8 cellular contexts compared by ENCODE assay signal in the genomic region with DNA sequence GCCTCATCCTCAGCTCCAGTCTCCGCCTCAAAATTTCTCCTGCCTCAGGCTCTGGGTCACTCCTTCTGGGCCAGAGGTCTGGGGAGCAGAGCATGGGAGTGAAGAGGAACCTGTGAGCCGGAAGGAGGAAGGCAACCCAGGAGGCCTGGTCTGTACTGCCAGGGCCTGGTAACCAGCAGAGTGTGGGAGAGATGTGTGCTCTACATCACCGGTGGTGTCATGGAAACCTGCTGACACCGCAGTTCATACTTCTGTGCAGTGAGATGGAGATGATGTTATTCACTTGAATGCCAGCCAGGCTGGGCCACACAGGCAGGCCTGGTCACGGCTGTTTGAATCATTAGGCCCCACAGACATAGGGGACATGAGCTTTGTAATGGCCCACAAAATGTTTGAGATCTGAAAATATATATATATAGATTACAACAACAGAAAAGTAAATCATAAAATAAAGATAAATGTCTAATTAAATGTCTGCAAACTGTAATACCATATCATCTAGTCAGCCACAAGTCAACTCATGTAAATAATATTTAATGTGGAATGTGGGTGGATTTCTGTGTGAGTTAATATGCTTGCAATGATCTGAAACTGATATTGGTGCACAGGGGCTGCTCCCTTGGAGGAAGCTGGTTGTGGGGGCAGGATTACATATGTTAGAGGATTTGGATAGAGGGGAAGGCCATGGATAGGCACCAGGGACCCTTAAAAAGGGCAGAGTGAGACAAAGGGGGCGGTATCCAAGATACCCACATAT.
DNase-seq lines count a peak whose midpoint lies in the region; ATAC-seq and TF ChIP-seq lines count a peak whose summit lies in the region.

No MANE protein-coding gene starts in this region.

- no peak overlapping the region for H3K9ac ChIP-seq in SK-N-MC (ENCODE audit: insufficient read length)

- 61 to 85% (median 80%) methylated on average over 6 of the region's 6 CpGs for WGBS in stomach, 5 donors

- ATAC-seq in GM19324 (IDR thresholded peaks at IDR 0.05; ENCODE audit: low FRiP score, unreplicated experiment) = no peak
- no peak for ATAC-seq in HG03039 (IDR thresholded peaks at IDR 0.05; ENCODE audit: unreplicated experiment)

- no peak for TF ChIP-seq POLR2A in stomach (IDR thresholded peaks at IDR 0.05)

- peaks cover 0 to 23% (median 7%) of the 10 kb centered on the region in 4 donors for H3K4me1 ChIP-seq in stomach

- TF ChIP-seq CTCF in stomach (IDR thresholded peaks at IDR 0.05) = no peak

- no peaks in the 10 kb centered on the region for H3K27me3 ChIP-seq in stomach

- intact Hi-C loops in stomach (cut with DNase I; ENCODE audit: low total_unique reads) = no loop called here

- H3K27ac ChIP-seq in SK-N-MC (peak overlapping the region; percentile 28; the same call in 1 of the 2 replicates), stomach (peak overlapping the region in 3 of 5 donors; percentile 20 to 73 (median 42))

- no peak overlapping the region for H3K4me3 ChIP-seq in SK-N-MC
- H3K4me3 ChIP-seq in stomach = no peak overlapping the region

- H3K36me3 ChIP-seq in SK-N-MC (ENCODE audit: insufficient read depth, low read length) = no peaks in the 10 kb centered on the region
- H3K36me3 ChIP-seq in stomach = no peaks in the 10 kb centered on the region

- no peak for TF ChIP-seq EP300 in stomach (IDR thresholded peaks at IDR 0.05)

- DNase-seq in HPDE6-E6E7 (ENCODE audit: extremely low spot score) = peak; percentile 35
- no peak for DNase-seq in SK-N-MC (ENCODE audit: low read depth, low spot score)
- peak; percentile 74 for DNase-seq in hepatic stellate cell (ENCODE audit: low spot score)
- no peak for DNase-seq in stomach
- DNase-seq in NCI-H2227 treated with DMSO at 0.1 percent for 48 hours (lab: John Stamatoyannopoulos, UW) = no peak
- DNase-seq in iPS-NIHi11 (ENCODE audit: low spot score) = no peak

- peaks cover 5% of the 10 kb centered on the region; the same call in 1 of the 2 replicates for H3K9me3 ChIP-seq in SK-N-MC (ENCODE audit: low read depth, low read length)
- peaks cover 0 to 16% (median 8%) of the 10 kb centered on the region in 4 donors for H3K9me3 ChIP-seq in stomach

Comparison
In these comparisons a context has a peak if more than half of its experiments do, and no peak if none do; other contexts are left out.
1. DNase-seq: peak in HPDE6-E6E7 (single experiment) and hepatic stellate cell (single experiment); none in SK-N-MC (single experiment), stomach (single experiment), NCI-H2227 treated with DMSO at 0.1 percent for 48 hours (single experiment) and iPS-NIHi11 (single experiment).